ENCODE assay signal across 21 cellular contexts in the genomic region with DNA sequence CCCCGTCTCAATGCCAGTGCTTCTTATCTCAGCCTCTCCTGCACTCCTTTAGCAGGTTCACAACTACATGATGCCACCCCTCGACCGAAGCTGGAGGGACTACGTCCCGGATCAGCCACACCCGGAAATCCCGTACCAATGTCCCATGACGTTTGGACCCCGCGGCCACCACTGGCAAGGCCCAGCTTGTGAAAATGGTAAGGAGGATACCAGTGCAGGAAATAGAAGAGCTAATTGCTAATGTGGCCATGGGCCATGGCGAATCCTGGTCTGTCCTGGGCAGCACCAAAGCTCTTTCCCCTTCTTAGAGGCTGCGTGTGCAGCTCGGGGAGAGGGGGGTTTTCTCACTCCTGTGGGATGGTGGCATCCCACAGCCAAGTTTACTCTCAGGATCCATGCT. TPM values are rescaled to one million over a fixed set of nuclear protein-coding genes. Genes with fewer than 3 reads are reported as not detected.
DNase-seq lines count a peak whose midpoint lies in the region; ATAC-seq and TF ChIP-seq lines count a peak whose summit lies in the region.
"Had no signal": no experiment of that assay in that cellular context is flagged by ENCODE, and none has a peak within 500 bp of the region (broad histone marks: within the 10 kb centered on the region; RNA-seq: fewer than 3 reads in every experiment).

No MANE protein-coding gene starts in this region.

- TF ChIP-seq POLR2A in GM15510 (IDR thresholded peaks at IDR 0.05; ENCODE audit: borderline replicate concordance, extremely low read depth, insufficient read length) = peak; percentile 11

- no peak overlapping the region for H3K27ac ChIP-seq in osteoblast (ENCODE audit: low read depth, low read length)
- H3K27ac ChIP-seq: A549, GM23248, prostate gland had no signal

- no peak overlapping the region for H3K4me2 ChIP-seq in osteoblast (ENCODE audit: insufficient read depth, low read length)
- H3K4me2 ChIP-seq: A549, SK-N-SH had no signal

- no peaks in the 10 kb centered on the region for H3K79me2 ChIP-seq in osteoblast (ENCODE audit: insufficient read depth, low read length)

- H2AFZ ChIP-seq in osteoblast (ENCODE audit: low read length) = no peak overlapping the region
- H2AFZ ChIP-seq: GM23248 had no signal

- CTCF ChIA-PET in activated CD4-positive, alpha-beta T cell treated with anti-CD3 and anti-CD28 coated beads, Interleukin-2, amount 10 ng/mL, durations not matched to agents 7 days and 5 days (lab: Charles Lee) = interaction anchor here (0.6 to 3.2 kb wide), 5 partner anchors 12 to 206 kb away, joined by 3 to 18 read pairs (median 3); no protein-coding TSS in a partner anchor
- CTCF ChIA-PET in activated CD8-positive, alpha-beta memory T cell treated with anti-CD3 and anti-CD28 coated beads, Interleukin-2, amount 10 ng/mL, durations not matched to agents 7 days and 5 days (lab: Charles Lee) = interaction anchor here (0.8 to 2.8 kb wide), 2 partner anchors 14 to 208 kb away, joined by 3 to 11 read pairs; no protein-coding TSS in a partner anchor

- H3K4me3 ChIP-seq in osteoblast (ENCODE audit: insufficient read depth, low read length) = no peak overlapping the region
- H3K4me3 ChIP-seq: A549, GM23248, prostate gland had no signal

- ATAC-seq in activated CD8-positive, alpha-beta memory T cell treated with anti-CD3 and anti-CD28 coated beads, Interleukin-2, amount 10 ng/mL, durations not matched to agents 7 days and 5 days = no peak
- ATAC-seq in HG03139 (IDR thresholded peaks at IDR 0.05; ENCODE audit: unreplicated experiment) (no peak), GM21423 (IDR thresholded peaks at IDR 0.05; ENCODE audit: unreplicated experiment) (no peak)
- ATAC-seq: A549; effector memory CD8-positive, alpha-beta T cell; left colon had no signal

- POLR2A ChIA-PET in activated CD4-positive, alpha-beta T cell treated with anti-CD3 and anti-CD28 coated beads, Interleukin-2, amount 10 ng/mL, durations not matched to agents 7 days and 5 days (lab: Charles Lee) = no interaction called here

- DNase-seq in activated CD4-positive, alpha-beta T cell treated with anti-CD3 and anti-CD28 coated beads, Interleukin-2, amount 10 ng/mL, durations not matched to agents 7 days and 5 days = no peak
- no peak for DNase-seq in activated CD4-positive, alpha-beta T cell treated with anti-CD3 and anti-CD28 coated beads, Interleukin-2, amount 50 U/mL, for 4 hours
- DNase-seq in activated CD8-positive, alpha-beta memory T cell treated with anti-CD3 and anti-CD28 coated beads, Interleukin-2, amount 10 ng/mL, durations not matched to agents 7 days and 5 days = peak; percentile 36
- peak; percentile 54 for DNase-seq in osteoblast (ENCODE audit: insufficient read length, low spot score, missing footprints)
- DNase-seq in putamen (ENCODE audit: low spot score) = no peak
- DNase-seq: activated effector memory CD4-positive, alpha-beta T cell treated with anti-CD3 and anti-CD28 coated beads, Interleukin-2, amount 50 U/mL, for 16 hours; effector memory CD8-positive, alpha-beta T cell; GF-D8; GM23248; Karpas-422; left colon; NCI-H1048; NCI-H2029; NCI-H446 treated with DMSO at 0.1 percent for 48 hours; SK-N-SH had no signal

- H3K36me3 Mint-ChIP-seq in activated CD4-positive, alpha-beta T cell treated with anti-CD3 and anti-CD28 coated beads, Interleukin-2, amount 10 ng/mL, durations not matched to agents 7 days and 5 days (ENCODE audit: low read depth) = peaks cover 81% of the 10 kb centered on the region
- peaks cover 82% of the 10 kb centered on the region for H3K36me3 Mint-ChIP-seq in activated CD8-positive, alpha-beta memory T cell treated with anti-CD3 and anti-CD28 coated beads, Interleukin-2, amount 10 ng/mL, durations not matched to agents 7 days and 5 days

- TF ChIP-seq CTCF in osteoblast (IDR thresholded peaks at IDR 0.05; ENCODE audit: extremely low read depth, low read depth, low read length) = no peak

- H3K9me3 ChIP-seq in osteoblast (ENCODE audit: low read depth, low read length) = no peaks in the 10 kb centered on the region
- H3K9me3 ChIP-seq: A549, prostate gland, SK-N-SH had no signal

- H3K27me3 Mint-ChIP-seq in activated CD4-positive, alpha-beta T cell treated with anti-CD3 and anti-CD28 coated beads, Interleukin-2, amount 10 ng/mL, durations not matched to agents 7 days and 5 days = no peaks in the 10 kb centered on the region
- H3K27me3 Mint-ChIP-seq in activated CD8-positive, alpha-beta memory T cell treated with anti-CD3 and anti-CD28 coated beads, Interleukin-2, amount 10 ng/mL, durations not matched to agents 7 days and 5 days = no peaks in the 10 kb centered on the region

- peak overlapping the region; percentile 9 for H3K4me3 Mint-ChIP-seq in activated CD4-positive, alpha-beta T cell treated with anti-CD3 and anti-CD28 coated beads, Interleukin-2, amount 10 ng/mL, durations not matched to agents 7 days and 5 days
- H3K4me3 Mint-ChIP-seq in activated CD8-positive, alpha-beta memory T cell treated with anti-CD3 and anti-CD28 coated beads, Interleukin-2, amount 10 ng/mL, durations not matched to agents 7 days and 5 days = peak overlapping the region; percentile 6
- H3K4me3 Mint-ChIP-seq: effector memory CD8-positive, alpha-beta T cell had no signal

- H4K20me1 ChIP-seq in osteoblast (ENCODE audit: insufficient read depth, low read length) = no peaks in the 10 kb centered on the region

- H3K4me1 ChIP-seq in osteoblast (ENCODE audit: insufficient read depth, low read length) = no peaks in the 10 kb centered on the region
- H3K4me1 ChIP-seq: A549 had no signal

- no peaks in the 10 kb centered on the region for H3K36me3 ChIP-seq in osteoblast (ENCODE audit: insufficient read depth, low read length)
- H3K36me3 ChIP-seq: prostate gland had no signal

- H3K4me1 Mint-ChIP-seq in activated CD4-positive, alpha-beta T cell treated with anti-CD3 and anti-CD28 coated beads, Interleukin-2, amount 10 ng/mL, durations not matched to agents 7 days and 5 days = peaks cover 74% of the 10 kb centered on the region
- peaks cover 74% of the 10 kb centered on the region for H3K4me1 Mint-ChIP-seq in activated CD8-positive, alpha-beta memory T cell treated with anti-CD3 and anti-CD28 coated beads, Interleukin-2, amount 10 ng/mL, durations not matched to agents 7 days and 5 days

- peaks cover 60% of the 10 kb centered on the region for H3K27me3 ChIP-seq in osteoblast (ENCODE audit: insufficient read depth, low read length)

- no peaks in the 10 kb centered on the region for H3K9me3 Mint-ChIP-seq in activated CD4-positive, alpha-beta T cell treated with anti-CD3 and anti-CD28 coated beads, Interleukin-2, amount 10 ng/mL, durations not matched to agents 7 days and 5 days
- no peaks in the 10 kb centered on the region for H3K9me3 Mint-ChIP-seq in activated CD8-positive, alpha-beta memory T cell treated with anti-CD3 and anti-CD28 coated beads, Interleukin-2, amount 10 ng/mL, durations not matched to agents 7 days and 5 days (ENCODE audit: low read depth)
- H3K9me3 Mint-ChIP-seq: effector memory CD8-positive, alpha-beta T cell had no signal

- H3K27ac Mint-ChIP-seq in activated CD4-positive, alpha-beta T cell treated with anti-CD3 and anti-CD28 coated beads, Interleukin-2, amount 10 ng/mL, durations not matched to agents 7 days and 5 days = peak overlapping the region; percentile 70
- peak overlapping the region; percentile 38 for H3K27ac Mint-ChIP-seq in activated CD8-positive, alpha-beta memory T cell treated with anti-CD3 and anti-CD28 coated beads, Interleukin-2, amount 10 ng/mL, durations not matched to agents 7 days and 5 days
- H3K27ac Mint-ChIP-seq: effector memory CD8-positive, alpha-beta T cell had no signal

RNA-seq across cellular contexts. Expression of a gene that starts 5.5 kb away (rescaled TPM):
- 100 to 1,000 TPM; 111 to 126 TPM for total RNA-seq in activated CD4-positive, alpha-beta T cell treated with anti-CD3 and anti-CD28 coated beads, Interleukin-2, amount 10 ng/mL, durations not matched to agents 7 days and 5 days
- 100 to 1,000 TPM; 184 to 254 TPM for total RNA-seq in activated CD8-positive, alpha-beta memory T cell treated with anti-CD3 and anti-CD28 coated beads, Interleukin-2, amount 10 ng/mL, durations not matched to agents 7 days and 5 days
- under 0.01 TPM in 2 replicates for total RNA-seq in osteoblast
- total RNA-seq: glomerular endothelial cell, GM23248 had no signal

Comparison
In these comparisons a context has a peak if more than half of its experiments do, and no peak if none do; other contexts are left out.
1. DNase-seq: peak in activated CD8-positive, alpha-beta memory T cell treated with anti-CD3 and anti-CD28 coated beads, Interleukin-2, amount 10 ng/mL, durations not matched to agents 7 days and 5 days (single experiment) and osteoblast (single experiment); none in activated CD4-positive, alpha-beta T cell treated with anti-CD3 and anti-CD28 coated beads, Interleukin-2, amount 10 ng/mL, durations not matched to agents 7 days and 5 days (single experiment), activated CD4-positive, alpha-beta T cell treated with anti-CD3 and anti-CD28 coated beads, Interleukin-2, amount 50 U/mL, for 4 hours (0 of 2) and putamen (single experiment).
2. RNA of a gene that starts 5.5 kb away (total RNA-seq): 184 to 254 TPM in activated CD8-positive, alpha-beta memory T cell treated with anti-CD3 and anti-CD28 coated beads, Interleukin-2, amount 10 ng/mL, durations not matched to agents 7 days and 5 days and 111 to 126 TPM in activated CD4-positive, alpha-beta T cell treated with anti-CD3 and anti-CD28 coated beads, Interleukin-2, amount 10 ng/mL, durations not matched to agents 7 days and 5 days; under 0.01 TPM in osteoblast; every median in the first group is over 100 times any median in the second.